Comparison of ENCODE assay signal across 8 cellular contexts in the genomic region with DNA sequence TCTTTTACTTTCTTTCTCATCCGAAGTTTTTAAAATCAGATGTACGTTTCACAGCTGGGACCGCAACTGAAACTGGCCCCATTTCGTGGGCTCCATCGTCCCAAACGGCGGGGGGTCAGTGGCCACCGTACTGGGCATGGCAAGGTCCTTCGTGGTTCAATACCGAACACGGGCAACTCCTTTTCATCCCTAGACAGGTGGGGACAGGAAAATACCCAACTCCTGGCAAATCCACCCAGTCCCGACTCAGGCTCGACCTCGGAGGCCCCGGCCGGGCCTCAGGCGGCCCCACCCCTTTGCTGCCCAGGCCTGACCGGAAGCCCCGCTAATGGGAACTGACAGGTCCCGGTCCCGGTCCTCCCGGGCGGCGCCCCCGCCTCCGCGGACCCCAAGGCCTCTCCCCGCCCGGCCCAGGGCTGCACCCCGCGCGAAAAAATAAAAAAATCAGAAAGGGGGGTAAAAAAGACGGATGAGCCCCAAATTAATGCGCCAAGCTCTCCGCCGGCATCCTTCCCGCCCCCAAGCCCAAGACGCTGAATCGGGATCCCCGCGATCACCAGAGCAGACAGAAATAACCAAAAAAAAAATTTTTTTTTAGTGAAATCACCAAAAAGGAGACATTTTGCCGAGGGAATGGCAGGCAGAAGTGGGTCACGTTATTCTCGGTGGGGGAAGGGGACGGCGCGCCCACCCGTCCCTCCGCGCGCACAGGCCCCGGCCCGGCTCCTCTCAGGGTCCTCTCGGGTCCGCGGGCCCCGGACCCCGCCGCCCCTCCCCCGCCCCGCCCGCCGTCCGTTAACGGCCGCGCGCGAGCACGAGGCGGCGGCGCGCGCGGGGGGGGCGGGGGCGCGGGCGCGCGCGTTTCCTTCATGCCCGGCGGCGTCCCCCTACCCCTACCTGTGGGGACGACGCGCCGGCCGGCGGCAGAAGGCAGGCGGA. TPM values are rescaled to one million over a fixed set of nuclear protein-coding genes. Genes with fewer than 3 reads are reported as not detected.
DNase-seq lines count a peak whose midpoint lies in the region; ATAC-seq and TF ChIP-seq lines count a peak whose summit lies in the region.

No MANE protein-coding gene starts in this region.

- peak overlapping the region; percentile 64 for H3K27ac ChIP-seq in OCI-LY7 (ENCODE audit: low read depth, low read length, poor library complexity, severe bottlenecking)
- H3K27ac ChIP-seq in ascending aorta: peak overlapping the region; percentile 95 to 98
- H3K27ac ChIP-seq in right cardiac atrium (ENCODE audit: low read length): peak overlapping the region; percentile 93

- CTCF ChIA-PET in OCI-LY7 (lab: Charles Lee; ENCODE audit: unreplicated experiment): interaction anchor here (0.6 to 1.0 kb wide), 4 partner anchors 30 to 228 kb away, joined by 3 to 5 read pairs (median 4); no protein-coding TSS in a partner anchor

- H4K20me1 ChIP-seq in OCI-LY7 (ENCODE audit: insufficient read depth, low read length): peaks cover 34% of the 10 kb centered on the region

- ATAC-seq in GM21786 (IDR thresholded peaks at IDR 0.05; ENCODE audit: unreplicated experiment): peak; percentile 3
- ATAC-seq in right cardiac atrium: peak; percentile 62 to 73

- peaks cover 77% of the 10 kb centered on the region for H3K79me2 ChIP-seq in OCI-LY7 (ENCODE audit: insufficient read depth, low read depth, low read length)

- POLR2A ChIA-PET in OCI-LY7 (lab: Charles Lee): interaction anchor here (0.5 to 2.4 kb wide), 9 partner anchors 10 to 299 kb away, joined by 3 to 17 read pairs (median 5); no protein-coding TSS in a partner anchor

- no peaks in the 10 kb centered on the region for H3K9me3 ChIP-seq in OCI-LY7 (ENCODE audit: low read length)
- H3K9me3 ChIP-seq in ascending aorta: no peaks in the 10 kb centered on the region
- H3K9me3 ChIP-seq in right cardiac atrium (ENCODE audit: control insufficient read depth, low read length): no peaks in the 10 kb centered on the region

- peak; percentile 6 for DNase-seq in COR-L47 (lab: John Stamatoyannopoulos, UW)
- DNase-seq in OCI-LY7 (ENCODE audit: low spot score): peak; percentile 31
- peak in 1 of 2 donors; percentile 89 for DNase-seq in ascending aorta (ENCODE audit: low spot score in 2 of 2)
- peak; percentile 80 to 91 (median 89) for DNase-seq in right cardiac atrium
- peak in 9 of 10 donors; percentile 19 to 93 (median 42) for DNase-seq in posterior cingulate gyrus
- no peak for DNase-seq in GM19238 (ENCODE audit: insufficient read length, low spot score)
- no peak for DNase-seq in SHP77 treated with DMSO at 0.1 percent for 48 hours (lab: John Stamatoyannopoulos, UW)

- H3K4me3 ChIP-seq in OCI-LY7 (ENCODE audit: low read depth, low read length, poor library complexity, severe bottlenecking) (peak overlapping the region; percentile 92), ascending aorta (peak overlapping the region; percentile 70 to 91), right cardiac atrium (ENCODE audit: low read length) (peak overlapping the region; percentile 93)

- H3K9me2 ChIP-seq in OCI-LY7 (ENCODE audit: insufficient read depth, low read length): no peaks in the 10 kb centered on the region

- H3K4me1 ChIP-seq in OCI-LY7 (ENCODE audit: insufficient read depth, low read length, poor library complexity, severe bottlenecking) (peaks cover 70% of the 10 kb centered on the region), ascending aorta (peaks cover 14 to 51% of the 10 kb centered on the region in 2 donors), right cardiac atrium (ENCODE audit: control insufficient read depth, insufficient read depth, low read length) (peaks cover 16% of the 10 kb centered on the region)

- intact Hi-C loops in OCI-LY7 (cut with micrococcal nuclease; ENCODE audit: unreplicated experiment) (loop anchor here (2.0 kb wide), 3 partner anchors 28 to 108 kb away; a partner anchor contains a TSS), ascending aorta (cut with DNase I) (loop anchor here (1.0 to 5.0 kb wide), 6 partner anchors 14 to 664 kb away; a partner anchor contains a TSS), right cardiac atrium (cut with DNase I) (loop anchor here in 2 of 4 donors (5.0 kb wide), 1 partner anchor 54 kb away; a partner anchor contains a TSS), posterior cingulate gyrus (cut with DNase I) (loop anchor here (2.0 to 10.0 kb wide), 2 partner anchors 54 to 132 kb away; a partner anchor contains a TSS)

- TF ChIP-seq CTCF in OCI-LY7 (conservative IDR thresholded peaks at IDR 0.05; ENCODE audit: low read length) (no peak), ascending aorta (IDR thresholded peaks at IDR 0.05) (no peak)

- peaks cover 34% of the 10 kb centered on the region for H3K36me3 ChIP-seq in OCI-LY7 (ENCODE audit: insufficient read depth, low read length)
- H3K36me3 ChIP-seq in ascending aorta: no peaks in the 10 kb centered on the region

- no peaks in the 10 kb centered on the region for H3K27me3 ChIP-seq in ascending aorta
- H3K27me3 ChIP-seq in right cardiac atrium (ENCODE audit: control insufficient read depth, insufficient read depth): no peaks in the 10 kb centered on the region

- H2AFZ ChIP-seq in OCI-LY7 (ENCODE audit: low read length): no peak overlapping the region; the same call in 1 of the 2 replicates

- H3K4me2 ChIP-seq in OCI-LY7 (ENCODE audit: low read length): peak overlapping the region; percentile 97

- BruUV-seq in OCI-LY7 (replicated peaks; lab: Mats Ljungman, UMichigan): no TSS peak

- WGBS in right cardiac atrium: 1% methylated on average over 91 of the region's 93 CpGs

RNA-seq across cellular contexts. Expression of a gene that starts 0.6 kb away (rescaled TPM):
- total RNA-seq in OCI-LY7 (2014; rRNA removed; shearing (Covaris generic)): 28.6 and 32.1 TPM in 2 replicates
- total RNA-seq in OCI-LY7 (2022) (68.6 and 89.0 TPM in 2 replicates), ascending aorta (56.9 TPM), right cardiac atrium (10 to 100 TPM; 29.2 to 32.2 (median 31.0) TPM)
- 18.7 TPM for polyA plus RNA-seq in right cardiac atrium

RNA-seq across cellular contexts. Expression of a gene that starts 53.8 kb away (rescaled TPM):
- total RNA-seq in OCI-LY7 (2014; rRNA removed; shearing (Covaris generic)): 79.8 and 96.0 TPM in 2 replicates
- total RNA-seq in OCI-LY7 (2022) (88.6 and 96.7 TPM in 2 replicates), ascending aorta (86.5 TPM), right cardiac atrium (10 to 100 TPM; 22.0 to 29.4 (median 23.9) TPM)
- polyA plus RNA-seq in right cardiac atrium: 25.8 TPM

RNA-seq across cellular contexts. Expression of a gene that starts 54.8 kb away (rescaled TPM):
- 104 and 176 TPM in 2 replicates for total RNA-seq in OCI-LY7 (2014; rRNA removed; shearing (Covaris generic))
- total RNA-seq in OCI-LY7 (2022): 229 and 252 TPM in 2 replicates
- total RNA-seq in ascending aorta: 160 TPM
- total RNA-seq in right cardiac atrium: 100 to 1,000 TPM; 103 to 114 (median 109) TPM
- 46.8 TPM for polyA plus RNA-seq in right cardiac atrium

Comparison
In these comparisons a context has a peak if more than half of its experiments do, and no peak if none do; other contexts are left out.
1. DNase-seq: peak in COR-L47 (single experiment), OCI-LY7 (single experiment), right cardiac atrium (3 of 3) and posterior cingulate gyrus (9 of 10); none in GM19238 (single experiment) and SHP77 treated with DMSO at 0.1 percent for 48 hours (single experiment).
2. Peak in every context shown above with its lines, with median percentiles within 50 percentile points of each other: H3K27ac ChIP-seq and H3K4me3 ChIP-seq.